Comparison of ENCODE assay signal across 14 cellular contexts in genomic region chr5:3324421-3325101, GRCh38.
DNase-seq lines count a peak whose midpoint lies in the region; ATAC-seq and TF ChIP-seq lines count a peak whose summit lies in the region.
"Had no signal": no experiment of that assay in that cellular context is flagged by ENCODE, and none has a peak within 500 bp of the region (broad histone marks: within the 10 kb centered on the region; RNA-seq: fewer than 3 reads in every experiment).

No MANE protein-coding gene starts in this region.

- in situ Hi-C loops in Caki2 (cut with HindIII; ENCODE audit: low pct_unique_long_range_greater_than_20kb, low sequenced_read_pairs): no loop called here

- CTCF ChIA-PET in CD4-positive, alpha-beta memory T cell (lab: Charles Lee; ENCODE audit: partially characterized antibody): no interaction called here

- no peaks in the 10 kb centered on the region for H3K36me3 Mint-ChIP-seq in nephron progenitor cell (ENCODE audit: low read depth)
- no peaks in the 10 kb centered on the region for H3K36me3 Mint-ChIP-seq in CD4-positive, alpha-beta memory T cell
- H3K36me3 Mint-ChIP-seq: natural killer cell treated with Interleukin-12 subunit alpha and Interleukin-12 subunit beta and Interleukin-15 and Interleukin-18, amount 100 ng/mL, for 72 hours had no signal

- no peak overlapping the region for H3K4me3 Mint-ChIP-seq in nephron progenitor cell
- no peak overlapping the region for H3K4me3 Mint-ChIP-seq in CD4-positive, alpha-beta memory T cell
- H3K4me3 Mint-ChIP-seq: natural killer cell treated with Interleukin-12 subunit alpha and Interleukin-12 subunit beta and Interleukin-15 and Interleukin-18, amount 100 ng/mL, for 72 hours had no signal

- no peak overlapping the region for H3K4me3 ChIP-seq in H7 (ENCODE audit: insufficient read depth, low read depth, low read length)
- no peak overlapping the region for H3K4me3 ChIP-seq in CD4-positive, alpha-beta memory T cell (ENCODE audit: low read length in 2 of 2)
- H3K4me3 ChIP-seq: colonic mucosa, gastrocnemius medialis, HAP-1 had no signal

- intact Hi-C loops in CD4-positive, alpha-beta memory T cell (cut with micrococcal nuclease): no loop called here

- no peak overlapping the region for H3K27ac ChIP-seq in CD4-positive, alpha-beta memory T cell (ENCODE audit: low read depth, low read length)
- H3K27ac ChIP-seq: colonic mucosa, gastrocnemius medialis had no signal

- peaks cover 13% of the 10 kb centered on the region for H3K27me3 Mint-ChIP-seq in nephron progenitor cell (ENCODE audit: low read depth, poor library complexity)
- H3K27me3 Mint-ChIP-seq in CD4-positive, alpha-beta memory T cell: no peaks in the 10 kb centered on the region
- H3K27me3 Mint-ChIP-seq: natural killer cell treated with Interleukin-12 subunit alpha and Interleukin-12 subunit beta and Interleukin-15 and Interleukin-18, amount 100 ng/mL, for 72 hours had no signal

- no peaks in the 10 kb centered on the region for H3K9me3 Mint-ChIP-seq in nephron progenitor cell
- H3K9me3 Mint-ChIP-seq in CD4-positive, alpha-beta memory T cell: peaks cover 0 to 14% (median 2%) of the 10 kb centered on the region in 8 donors
- H3K9me3 Mint-ChIP-seq: natural killer cell treated with Interleukin-12 subunit alpha and Interleukin-12 subunit beta and Interleukin-15 and Interleukin-18, amount 100 ng/mL, for 72 hours had no signal

- POLR2A ChIA-PET in CD4-positive, alpha-beta memory T cell (lab: Charles Lee; ENCODE audit: partially characterized antibody): no interaction called here

- no peak for ATAC-seq in GM18861 (IDR thresholded peaks at IDR 0.05; ENCODE audit: unreplicated experiment)
- ATAC-seq: gastrocnemius medialis had no signal

- no peaks in the 10 kb centered on the region for H3K9me3 ChIP-seq in CD4-positive, alpha-beta memory T cell (ENCODE audit: control insufficient read depth in 1 of 2, low read length in 2 of 2)
- H3K9me3 ChIP-seq: colonic mucosa, gastrocnemius medialis had no signal

- DNase-seq in Caki2 (ENCODE audit: low read depth) (peak; percentile 68), H7 (peak; percentile 60), amniotic epithelial cell (ENCODE audit: low read depth) (peak; percentile 1), nephron progenitor cell (peak; percentile 27), glomerular visceral epithelial cell (ENCODE audit: extremely low spot score) (no peak)
- DNase-seq in CD4-positive, alpha-beta memory T cell: no peak
- no peak for DNase-seq in activated CD4-positive, CD25-positive, alpha-beta regulatory T cell treated with anti-CD3 and anti-CD28 coated beads, Interleukin-2, amount 50 U/mL, for 72 hours
- DNase-seq: activated CD4-positive, alpha-beta T cell treated with anti-CD3 and anti-CD28 coated beads, Interleukin-2, amount 50 U/mL, for 1 hour; colonic mucosa; gastrocnemius medialis; MM.1S had no signal

- H3K36me3 ChIP-seq in H7 (replicated peaks; ENCODE audit: control insufficient read depth, insufficient read depth, low read length): no peaks in the 10 kb centered on the region
- no peaks in the 10 kb centered on the region for H3K36me3 ChIP-seq in CD4-positive, alpha-beta memory T cell (ENCODE audit: insufficient read depth, low read length)
- H3K36me3 ChIP-seq: colonic mucosa, gastrocnemius medialis, HAP-1 had no signal

- no peak overlapping the region for H3K27ac Mint-ChIP-seq in nephron progenitor cell
- H3K27ac Mint-ChIP-seq in CD4-positive, alpha-beta memory T cell: no peak overlapping the region
- H3K27ac Mint-ChIP-seq: natural killer cell treated with Interleukin-12 subunit alpha and Interleukin-12 subunit beta and Interleukin-15 and Interleukin-18, amount 100 ng/mL, for 72 hours had no signal

- no peaks in the 10 kb centered on the region for H3K27me3 ChIP-seq in H7 (ENCODE audit: control insufficient read depth, insufficient read depth, low read length)
- H3K27me3 ChIP-seq in CD4-positive, alpha-beta memory T cell (ENCODE audit: insufficient read depth, low read length): no peaks in the 10 kb centered on the region
- H3K27me3 ChIP-seq: colonic mucosa had no signal

- TF ChIP-seq CTCF in nephron progenitor cell (IDR thresholded peaks at IDR 0.05): no peak

- H3K4me1 ChIP-seq in CD4-positive, alpha-beta memory T cell (ENCODE audit: insufficient read depth, low read length): no peaks in the 10 kb centered on the region
- H3K4me1 ChIP-seq: colonic mucosa, HAP-1 had no signal

- peaks cover 5% of the 10 kb centered on the region for H3K4me1 Mint-ChIP-seq in nephron progenitor cell
- no peaks in the 10 kb centered on the region for H3K4me1 Mint-ChIP-seq in CD4-positive, alpha-beta memory T cell

Comparison
In these comparisons a context has a peak if more than half of its experiments do, and no peak if none do; other contexts are left out.
1. DNase-seq: peak in Caki2 (single experiment), H7 (single experiment), amniotic epithelial cell (single experiment) and nephron progenitor cell (single experiment); none in CD4-positive, alpha-beta memory T cell (0 of 5), activated CD4-positive, CD25-positive, alpha-beta regulatory T cell treated with anti-CD3 and anti-CD28 coated beads, Interleukin-2, amount 50 U/mL, for 72 hours (single experiment) and glomerular visceral epithelial cell (single experiment).